Comparison of ENCODE assay signal across 1 cellular context in genomic region chr21:45506836-45507522, GRCh38.
TF ChIP-seq lines count a peak whose summit lies in the region.

No MANE protein-coding gene starts in this region.

TF ChIP-seq in A549, 52 proteins besides CTCF, POLR2A, EP300 and RAD21 (continued from another document):
- TF ChIP-seq, protein P1, sequence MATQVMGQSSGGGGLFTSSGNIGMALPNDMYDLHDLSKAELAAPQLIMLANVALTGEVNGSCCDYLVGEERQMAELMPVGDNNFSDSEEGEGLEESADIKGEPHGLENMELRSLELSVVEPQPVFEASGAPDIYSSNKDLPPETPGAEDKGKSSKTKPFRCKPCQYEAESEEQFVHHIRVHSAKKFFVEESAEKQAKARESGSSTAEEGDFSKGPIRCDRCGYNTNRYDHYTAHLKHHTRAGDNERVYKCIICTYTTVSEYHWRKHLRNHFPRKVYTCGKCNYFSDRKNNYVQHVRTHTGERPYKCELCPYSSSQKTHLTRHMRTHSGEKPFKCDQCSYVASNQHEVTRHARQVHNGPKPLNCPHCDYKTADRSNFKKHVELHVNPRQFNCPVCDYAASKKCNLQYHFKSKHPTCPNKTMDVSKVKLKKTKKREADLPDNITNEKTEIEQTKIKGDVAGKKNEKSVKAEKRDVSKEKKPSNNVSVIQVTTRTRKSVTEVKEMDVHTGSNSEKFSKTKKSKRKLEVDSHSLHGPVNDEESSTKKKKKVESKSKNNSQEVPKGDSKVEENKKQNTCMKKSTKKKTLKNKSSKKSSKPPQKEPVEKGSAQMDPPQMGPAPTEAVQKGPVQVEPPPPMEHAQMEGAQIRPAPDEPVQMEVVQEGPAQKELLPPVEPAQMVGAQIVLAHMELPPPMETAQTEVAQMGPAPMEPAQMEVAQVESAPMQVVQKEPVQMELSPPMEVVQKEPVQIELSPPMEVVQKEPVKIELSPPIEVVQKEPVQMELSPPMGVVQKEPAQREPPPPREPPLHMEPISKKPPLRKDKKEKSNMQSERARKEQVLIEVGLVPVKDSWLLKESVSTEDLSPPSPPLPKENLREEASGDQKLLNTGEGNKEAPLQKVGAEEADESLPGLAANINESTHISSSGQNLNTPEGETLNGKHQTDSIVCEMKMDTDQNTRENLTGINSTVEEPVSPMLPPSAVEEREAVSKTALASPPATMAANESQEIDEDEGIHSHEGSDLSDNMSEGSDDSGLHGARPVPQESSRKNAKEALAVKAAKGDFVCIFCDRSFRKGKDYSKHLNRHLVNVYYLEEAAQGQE (IDR thresholded peaks at IDR 0.05): no peak
- TF ChIP-seq TP53 (CRISPR knock-in tag; IDR thresholded peaks at IDR 0.05) (no peak), NFE2L2 (conservative IDR thresholded peaks at IDR 0.05; ENCODE audit: low read length) (no peak), BCL3 (IDR thresholded peaks at IDR 0.05) (no peak)
